ENCODE assay signal across 1 cellular context in genomic region chr14:61147369-61147897, GRCh38.
TF ChIP-seq lines count a peak whose summit lies in the region.

No MANE protein-coding gene starts in this region.

TF ChIP-seq in GM23338, 12 proteins besides CTCF, POLR2A, EP300 and RAD21 (continued from another document):
- TF ChIP-seq ZNF462 (CRISPR knock-in tag; IDR thresholded peaks at IDR 0.05) = no peak
- TF ChIP-seq STAT1 (IDR thresholded peaks at IDR 0.05; ENCODE audit: unreplicated experiment) = no peak
